In genomic region chr2:15561574-15562344, GRCh38 we compare ENCODE assay signal across 8 cellular contexts. TPM values are rescaled to one million over a fixed set of nuclear protein-coding genes. Genes with fewer than 3 reads are reported as not detected.
DNase-seq lines count a peak whose midpoint lies in the region; ATAC-seq and TF ChIP-seq lines count a peak whose summit lies in the region.

No MANE protein-coding gene starts in this region.

- WGBS in psoas muscle, 3 donors, result 4 to 9% (median 7%) methylated on average over 13 of the region's 13 CpGs

- CTCF ChIA-PET in BJ (lab: Yijun Ruan, JAX), result interaction anchor here (0.9 to 1.7 kb wide), 5 partner anchors 13 to 27 kb away, joined by 3 to 6 read pairs (median 3); no protein-coding TSS in a partner anchor

- peak overlapping the region; percentile 79 for H3K9ac ChIP-seq in adipocyte (ENCODE audit: low read length)

- H3K4me1 ChIP-seq in adipocyte (ENCODE audit: control insufficient read depth, insufficient read depth, low read length) (peaks cover 10% of the 10 kb centered on the region), psoas muscle (peaks cover 26% of the 10 kb centered on the region)

- no peaks in the 10 kb centered on the region for H3K36me3 ChIP-seq in BJ (ENCODE audit: control insufficient read depth, insufficient read depth, low read length)
- no peaks in the 10 kb centered on the region for H3K36me3 ChIP-seq in adipocyte (ENCODE audit: control insufficient read depth, insufficient read depth, low read length, severe bottlenecking)
- peaks cover 0 to 6% of the 10 kb centered on the region in 2 donors for H3K36me3 ChIP-seq in psoas muscle (ENCODE audit: insufficient read depth in 1 of 2, low read depth in 1 of 2)

- no peak for DNase-seq in BJ (ENCODE audit: low read depth)
- peak; percentile 93 for DNase-seq in OCI-M1 (lab: John Stamatoyannopoulos, UW)
- peak; percentile 59 for DNase-seq in adipocyte (ENCODE audit: low read depth)
- no peak for DNase-seq in left ventricle myocardium superior
- no peak for DNase-seq in psoas muscle
- DNase-seq in NCI-H1694 treated with DMSO at 0.1 percent for 48 hours (lab: John Stamatoyannopoulos, UW), result no peak

- ATAC-seq in GM19023 (IDR thresholded peaks at IDR 0.05; ENCODE audit: unreplicated experiment) (peak; percentile 30), HG03196 (IDR thresholded peaks at IDR 0.05; ENCODE audit: unreplicated experiment) (peak; percentile 26), left ventricle myocardium superior (peak; percentile 67), psoas muscle (peak in 3 of 4 donors; percentile 41 to 69 (median 63))

- H3K4me3 ChIP-seq in BJ (ENCODE audit: low read depth, low read length) (peak overlapping the region; percentile 82), adipocyte (ENCODE audit: low read length) (peak overlapping the region; percentile 93), psoas muscle (peak overlapping the region; percentile 90)

- POLR2A ChIA-PET in BJ (lab: Charles Lee), result interaction anchor here (0.7 kb wide), 1 partner anchor 16 kb away, joined by 24 read pairs; no protein-coding TSS in a partner anchor

- no peaks in the 10 kb centered on the region for H3K9me3 ChIP-seq in adipocyte (ENCODE audit: control insufficient read depth, low read length)
- no peaks in the 10 kb centered on the region for H3K9me3 ChIP-seq in psoas muscle

- H3K27me3 ChIP-seq in BJ (ENCODE audit: control insufficient read depth, insufficient read depth, low read length), result no peaks in the 10 kb centered on the region
- H3K27me3 ChIP-seq in adipocyte (replicated peaks; ENCODE audit: control insufficient read depth, insufficient read depth, low read length), result no peaks in the 10 kb centered on the region
- no peaks in the 10 kb centered on the region for H3K27me3 ChIP-seq in psoas muscle (ENCODE audit: insufficient read depth in 3 of 3, low read length in 2 of 3)

- peak overlapping the region; percentile 78 for H3K27ac ChIP-seq in psoas muscle

- intact Hi-C loops in left ventricle myocardium superior (cut with micrococcal nuclease), result no loop called here
- intact Hi-C loops in psoas muscle (cut with DNase I), result loop anchor here in 1 of 2 donors (1.0 kb wide), 1 partner anchor 30 kb away; the partner anchor contains the start of gene DDX1

- TF ChIP-seq CTCF in BJ (IDR thresholded peaks at IDR 0.05; ENCODE audit: insufficient read depth, low read depth, low read length) (no peak), psoas muscle (IDR thresholded peaks at IDR 0.05) (no peak)

RNA-seq across cellular contexts. Expression of gene NBAS, which starts 0.6 kb away (rescaled TPM):
- polyA plus RNA-seq in BJ (2011; rRNA removed) (35.6 and 45.2 TPM in 2 replicates), psoas muscle (10 to 100 TPM; 19.5 to 24.7 (median 21.9) TPM)
- 67.2 and 92.9 TPM in 2 replicates for polyA minus RNA-seq in BJ (2011; rRNA and poly(A)+ RNA removed)
- total RNA-seq in left ventricle myocardium superior (64.4 TPM), psoas muscle (10 to 100 TPM; 27.0 to 52.8 (median 35.7) TPM)

RNA-seq across cellular contexts. Expression of gene DDX1, which starts 29.9 kb away (rescaled TPM):
- 49.6 and 109 TPM in 2 replicates for polyA plus RNA-seq in BJ (2011; rRNA removed)
- 24.0 and 24.1 TPM in 2 replicates for polyA minus RNA-seq in BJ (2011; rRNA and poly(A)+ RNA removed)
- 167 TPM for total RNA-seq in left ventricle myocardium superior
- total RNA-seq in psoas muscle, result 100 to 1,000 TPM; 116 to 143 (median 132) TPM
- polyA plus RNA-seq in psoas muscle, result 100 to 1,000 TPM; 121 to 166 (median 132) TPM

Comparison
In these comparisons a context has a peak if more than half of its experiments do, and no peak if none do; other contexts are left out.
1. DNase-seq: peak in OCI-M1 (single experiment) and adipocyte (single experiment); none in BJ (single experiment), left ventricle myocardium superior (single experiment), psoas muscle (0 of 2) and NCI-H1694 treated with DMSO at 0.1 percent for 48 hours (single experiment).
2. Peak in every context shown above with its lines, with median percentiles within 50 percentile points of each other: H3K4me3 ChIP-seq and ATAC-seq.